In genomic region chr12:89799316-89799715, GRCh38 we compare ENCODE assay signal across 1 cellular context.
TF ChIP-seq lines count a peak whose summit lies in the region.

No MANE protein-coding gene starts in this region.

TF ChIP-seq in K562, 482 proteins besides CTCF, POLR2A, EP300 and RAD21 (continued from another document and continues in another):
- TF ChIP-seq ZNF512 (tag; IDR thresholded peaks at IDR 0.05) = no peak
- TF ChIP-seq PATZ1 (CRISPR knock-in tag; IDR thresholded peaks at IDR 0.05; ENCODE audit: borderline replicate concordance) = no peak
- TF ChIP-seq TCF3 (CRISPR knock-in tag; IDR thresholded peaks at IDR 0.05) = peak; percentile 81
- no peak for TF ChIP-seq ZNF699 (CRISPR knock-in tag; IDR thresholded peaks at IDR 0.05; ENCODE audit: insufficient replicate concordance)
- no peak for TF ChIP-seq CCNT2 (IDR thresholded peaks at IDR 0.05; ENCODE audit: borderline replicate concordance, extremely low read depth, insufficient read length, low read depth, low read length)
- TF ChIP-seq ZNF57 (CRISPR knock-in tag; IDR thresholded peaks at IDR 0.05) = no peak
- no peak for TF ChIP-seq ZNF354B (CRISPR knock-in tag; IDR thresholded peaks at IDR 0.05)
- no peak for TF ChIP-seq ZNF785 (CRISPR knock-in tag; IDR thresholded peaks at IDR 0.05)
- TF ChIP-seq ZNF184 (CRISPR knock-in tag; IDR thresholded peaks at IDR 0.05) = no peak
- no peak for TF ChIP-seq ETS2 (tag; IDR thresholded peaks at IDR 0.05; ENCODE audit: borderline replicate concordance, poor library complexity, severe bottlenecking)
- peak; percentile 69 for TF ChIP-seq MTA2 (IDR thresholded peaks at IDR 0.05; ENCODE audit: low read depth)
- no peak for TF ChIP-seq NKRF (IDR thresholded peaks at IDR 0.05; ENCODE audit: borderline replicate concordance)
- no peak for TF ChIP-seq NEUROD1 (IDR thresholded peaks at IDR 0.05; ENCODE audit: borderline replicate concordance, low read depth, low read length, partially characterized antibody)
- no peak for TF ChIP-seq MEF2D (tag; conservative IDR thresholded peaks at IDR 0.05; ENCODE audit: low read depth)
- TF ChIP-seq ZNF75A (CRISPR knock-in tag; IDR thresholded peaks at IDR 0.05) = no peak
- TF ChIP-seq COPS2 (conservative IDR thresholded peaks at IDR 0.05) = no peak
- peak; percentile 77; the same call in 1 of the 2 replicates for TF ChIP-seq KLF16 (IDR thresholded peaks at IDR 0.05)
- TF ChIP-seq MNT (conservative IDR thresholded peaks at IDR 0.05) = no peak
- no peak for TF ChIP-seq RFX7 (CRISPR knock-in tag; IDR thresholded peaks at IDR 0.05)
- TF ChIP-seq HDAC3 (IDR thresholded peaks at IDR 0.05; ENCODE audit: borderline replicate concordance, partially characterized antibody) = peak; percentile 44
- no peak for TF ChIP-seq SREBF2 (CRISPR knock-in tag; IDR thresholded peaks at IDR 0.05)
- TF ChIP-seq HMGXB4 (CRISPR knock-in tag; IDR thresholded peaks at IDR 0.05) = no peak
- TF ChIP-seq MECOM (CRISPR knock-in tag; IDR thresholded peaks at IDR 0.05) = no peak
- no peak for TF ChIP-seq NR4A1 (CRISPR knock-in tag; IDR thresholded peaks at IDR 0.05)
- TF ChIP-seq NR4A1 (tag; IDR thresholded peaks at IDR 0.05) = no peak
- TF ChIP-seq NBN (IDR thresholded peaks at IDR 0.05; ENCODE audit: low read depth) = no peak
- TF ChIP-seq FOXJ2 (tag; IDR thresholded peaks at IDR 0.05) = no peak
- TF ChIP-seq NCOR1 (IDR thresholded peaks at IDR 0.05) = peak; percentile 81
- TF ChIP-seq BACH1 (tag; IDR thresholded peaks at IDR 0.05) = no peak
- TF ChIP-seq STAT5A (IDR thresholded peaks at IDR 0.05; ENCODE audit: borderline replicate concordance, low read length) = peak; percentile 68
- TF ChIP-seq ZBTB43 (CRISPR knock-in tag; IDR thresholded peaks at IDR 0.05) = no peak
- TF ChIP-seq KLF13 (tag; IDR thresholded peaks at IDR 0.05; ENCODE audit: borderline replicate concordance, low read depth) = no peak
- peak; percentile 55 for TF ChIP-seq DPF2 (IDR thresholded peaks at IDR 0.05)
- TF ChIP-seq CBFA2T3 (IDR thresholded peaks at IDR 0.05) = peak; percentile 91
- no peak for TF ChIP-seq ETS1 (conservative IDR thresholded peaks at IDR 0.05; ENCODE audit: control insufficient read depth, low read depth, low read length)
- 0 out of 2 replicates have a peak, but pooled peaks have one; percentile 36 for TF ChIP-seq PHB2 (IDR thresholded peaks at IDR 0.05; ENCODE audit: low read depth)
- no peak for TF ChIP-seq ID3 (CRISPR knock-in tag; IDR thresholded peaks at IDR 0.05)
- TF ChIP-seq ID3 (tag; IDR thresholded peaks at IDR 0.05) = no peak
- no peak for TF ChIP-seq SMARCC2 (IDR thresholded peaks at IDR 0.05; ENCODE audit: low read depth)
- no peak for TF ChIP-seq POLR2AphosphoS2 (IDR thresholded peaks at IDR 0.05; ENCODE audit: low read length)
- peak; percentile 88 for TF ChIP-seq ARID1B (IDR thresholded peaks at IDR 0.05)
- no peak for TF ChIP-seq KHSRP (IDR thresholded peaks at IDR 0.05)
- no peak for TF ChIP-seq GATAD2B (IDR thresholded peaks at IDR 0.05; ENCODE audit: borderline replicate concordance)
- TF ChIP-seq ZNF780A (CRISPR knock-in tag; IDR thresholded peaks at IDR 0.05) = no peak
- no peak for TF ChIP-seq LCOR (CRISPR knock-in tag; IDR thresholded peaks at IDR 0.05)
- TF ChIP-seq PCBP1 (IDR thresholded peaks at IDR 0.05; ENCODE audit: low read depth, low read length, poor library complexity, severe bottlenecking) = no peak
- no peak for TF ChIP-seq ZNF79 (CRISPR knock-in tag; IDR thresholded peaks at IDR 0.05; ENCODE audit: low read depth)
- TF ChIP-seq SRSF7 (optimal IDR thresholded peaks at IDR 0.05; ENCODE audit: low read depth, low read length) = no peak
- TF ChIP-seq MLLT1 (IDR thresholded peaks at IDR 0.05) = no peak
- no peak for TF ChIP-seq ZNF444 (CRISPR knock-in tag; IDR thresholded peaks at IDR 0.05)
- no peak for TF ChIP-seq ZNF239 (CRISPR knock-in tag; IDR thresholded peaks at IDR 0.05)
- TF ChIP-seq NFIX (CRISPR knock-in tag; IDR thresholded peaks at IDR 0.05; ENCODE audit: low read depth) = no peak
- no peak for TF ChIP-seq PHF21A (IDR thresholded peaks at IDR 0.05; ENCODE audit: borderline replicate concordance, low read depth)
- no peak for TF ChIP-seq NR2F6 (CRISPR knock-in tag; IDR thresholded peaks at IDR 0.05)
- no peak for TF ChIP-seq ERF (CRISPR knock-in tag; IDR thresholded peaks at IDR 0.05)
- no peak for TF ChIP-seq KLF6 (CRISPR knock-in tag; IDR thresholded peaks at IDR 0.05; ENCODE audit: borderline replicate concordance)
- no peak for TF ChIP-seq ZNF165 (CRISPR knock-in tag; IDR thresholded peaks at IDR 0.05; ENCODE audit: borderline replicate concordance)
- no peak for TF ChIP-seq ZNF518B (CRISPR knock-in tag; IDR thresholded peaks at IDR 0.05)
- TF ChIP-seq SETDB1 (IDR thresholded peaks at IDR 0.05; ENCODE audit: low read length) = no peak
